Comparison of ENCODE assay signal across 26 cellular contexts in genomic region chr17:41844971-41845370, GRCh38. TPM values are rescaled to one million over a fixed set of nuclear protein-coding genes. Genes with fewer than 3 reads are reported as not detected.
A peak's percentile ranks its signal among the peaks of the same experiment; 100 is the strongest.
DNase-seq lines count a peak whose midpoint lies in the region; ATAC-seq and TF ChIP-seq lines count a peak whose summit lies in the region.
"Had no signal": no experiment of that assay in that cellular context is flagged by ENCODE, and none has a peak within 500 bp of the region (broad histone marks: within the 10 kb centered on the region; RNA-seq: fewer than 3 reads in every experiment).

No MANE protein-coding gene starts in this region.

- POLR2A ChIA-PET in PC-3 (lab: Charles Lee; ENCODE audit: unreplicated experiment) = no interaction called here
- POLR2A ChIA-PET in WTC11 (lab: Charles Lee) = no interaction called here

- no peak for TF ChIP-seq CTCF in PC-3 (conservative IDR thresholded peaks at IDR 0.05; ENCODE audit: low read depth, low read length)
- no peak for TF ChIP-seq CTCF in WTC11 (IDR thresholded peaks at IDR 0.05)
- TF ChIP-seq CTCF in adrenal gland (IDR thresholded peaks at IDR 0.05) = no peak

- 91 to 95% (median 93%) methylated on average over 6 of the region's 6 CpGs for WGBS in adrenal gland, 4 donors

- 0 out of 2 replicates have a peak overlapping the region, but pooled peaks have one; percentile 4 for H3K27ac Mint-ChIP-seq in WTC11
- H3K27ac Mint-ChIP-seq: HFFc6 had no signal

- no peak for TF ChIP-seq POLR2A in adrenal gland (IDR thresholded peaks at IDR 0.05)

- H3K36me3 Mint-ChIP-seq in WTC11 = no peaks in the 10 kb centered on the region

- no TSS peak for BruUV-seq in PC-3 (replicated peaks; lab: Mats Ljungman, UMichigan)

- H2AFZ ChIP-seq in PC-3 (ENCODE audit: low read length) = no peak overlapping the region

- CTCF ChIA-PET in PC-3 (lab: Charles Lee) = no interaction called here
- CTCF ChIA-PET in WTC11 (lab: Charles Lee) = no interaction called here

- no peaks in the 10 kb centered on the region for H3F3A ChIP-seq in PC-3 (ENCODE audit: low read length, unreplicated experiment)

- no peaks in the 10 kb centered on the region for H3K36me3 ChIP-seq in PC-3 (ENCODE audit: low read depth, low read length)
- no peaks in the 10 kb centered on the region for H3K36me3 ChIP-seq in adrenal gland (replicated peaks in 1 of 2)

- no peak overlapping the region for H3K4me3 ChIP-seq in PC-3 (ENCODE audit: low read length)
- H3K4me3 ChIP-seq in adrenal gland = no peak overlapping the region
- H3K4me3 ChIP-seq: K562 had no signal

- H3K4me3 Mint-ChIP-seq in WTC11 = no peak overlapping the region
- H3K4me3 Mint-ChIP-seq: HFFc6 had no signal

- H3K9me3 Mint-ChIP-seq in WTC11 = no peaks in the 10 kb centered on the region
- H3K9me3 Mint-ChIP-seq: CD4-positive, CD25-positive, alpha-beta regulatory T cell; HFFc6 had no signal

- no peaks in the 10 kb centered on the region for H4K20me1 ChIP-seq in PC-3 (ENCODE audit: low read length)

- no peak overlapping the region for H3K27ac ChIP-seq in PC-3 (ENCODE audit: low read length)
- no peak overlapping the region for H3K27ac ChIP-seq in adrenal gland

- H3K4me1 ChIP-seq in PC-3 (ENCODE audit: insufficient read depth, low read length) (no peaks in the 10 kb centered on the region), adrenal gland (replicated peaks in 1 of 2) (no peaks in the 10 kb centered on the region)

- peaks cover 18% of the 10 kb centered on the region for H3K79me2 ChIP-seq in PC-3 (ENCODE audit: low read length)

- intact Hi-C loops in PC-3 (cut with micrococcal nuclease) (no loop called here), sciatic nerve (cut with DNase I) (no loop called here), adrenal gland (cut with DNase I) (no loop called here)

- H3K4me2 ChIP-seq in PC-3 (ENCODE audit: low read length) = no peak overlapping the region

- no peaks in the 10 kb centered on the region for H3K27me3 Mint-ChIP-seq in WTC11 (ENCODE audit: low read depth)
- H3K27me3 Mint-ChIP-seq: CD4-positive, CD25-positive, alpha-beta regulatory T cell had no signal

- no peaks in the 10 kb centered on the region for H3K9me2 ChIP-seq in PC-3 (replicated peaks; ENCODE audit: low read length)

- peak; percentile 91 for DNase-seq in ELR (ENCODE audit: low read depth)
- DNase-seq in PC-3 = peak; percentile 30
- no peak for DNase-seq in WTC11 (ENCODE audit: low spot score)
- peak; percentile 25 for DNase-seq in sciatic nerve (ENCODE audit: low spot score)
- no peak for DNase-seq in adrenal gland
- DNase-seq: CD4-positive, CD25-positive, alpha-beta regulatory T cell; DMS 273 treated with DMSO at 0.1 percent for 48 hours; DMS79 treated with DMSO at 0.1 percent for 48 hours; GDM1; H7; HFFc6; MM.1S; NCI-H1048; NCI-H1417 treated with DMSO at 0.1 percent for 48 hours; NCI-H187; NCI-H2227 treated with DMSO at 0.1 percent for 48 hours; NCI-H510A treated with DMSO at 0.1 percent for 48 hours; NCI-H748 treated with DMSO at 0.1 percent for 48 hours; Right ventricle myocardium superior had no signal

- peaks cover 2% of the 10 kb centered on the region; the same call in 1 of the 2 replicates for H3K4me1 Mint-ChIP-seq in WTC11

- H3K27me3 ChIP-seq in PC-3 (ENCODE audit: low read length) = no peaks in the 10 kb centered on the region
- H3K27me3 ChIP-seq in adrenal gland = no peaks in the 10 kb centered on the region

- no peak overlapping the region for H3K9ac ChIP-seq in PC-3 (ENCODE audit: low read length)

- H3K9me3 ChIP-seq in PC-3 (ENCODE audit: low read length) (no peaks in the 10 kb centered on the region), adrenal gland (replicated peaks in 1 of 3) (no peaks in the 10 kb centered on the region)

- ATAC-seq in PC-3 (no peak), WTC11 (no peak), sciatic nerve (no peak), GM19035 (IDR thresholded peaks at IDR 0.05; ENCODE audit: unreplicated experiment) (no peak), GM18502 (IDR thresholded peaks at IDR 0.05; ENCODE audit: poor library complexity, unreplicated experiment) (no peak)
- ATAC-seq: K562, Panc1 had no signal

TF ChIP-seq in WTC11, 78 proteins besides CTCF, POLR2A, EP300 and RAD21:
- TF ChIP-seq NFE2L1 (CRISPR knock-in tag; IDR thresholded peaks at IDR 0.05) (no peak), MLX (CRISPR knock-in tag; IDR thresholded peaks at IDR 0.05) (no peak), USF2 (CRISPR knock-in tag; IDR thresholded peaks at IDR 0.05) (no peak), NFATC4 (CRISPR knock-in tag; IDR thresholded peaks at IDR 0.05) (no peak), AFF4 (CRISPR knock-in tag; IDR thresholded peaks at IDR 0.05; ENCODE audit: borderline replicate concordance) (no peak)

RNA-seq across cellular contexts. Expression of gene KLHL10, which starts 7.3 kb away (rescaled TPM):
- total RNA-seq in PC-3 (2014; rRNA removed) = not detected in 2 replicates
- 0.14 to 0.35 TPM (median 0.14 TPM) in 3 replicates for total RNA-seq in WTC11 (2021)
- not detected for total RNA-seq in sciatic nerve
- under 1 TPM in 1 of 8 donors, not detected in 7; 0.29 TPM for total RNA-seq in adrenal gland
- polyA plus RNA-seq in adrenal gland = under 1 TPM in 2 of 3 donors, not detected in 1; 0.10 to 0.24 TPM
- total RNA-seq: CD4-positive, CD25-positive, alpha-beta regulatory T cell; HFFc6; K562; LHCN-M2; Right ventricle myocardium superior; SK-MEL-5; T-helper 1 cell treated with Interleukin-12 subunit alpha and Interleukin-12 subunit beta and Interleukin-4 antibody, amounts not matched to agents 30 ng/mL and 1 ng/mL, for 36 hours had no signal

RNA-seq across cellular contexts. Expression of gene NT5C3B, which starts 8.9 kb away (rescaled TPM):
- total RNA-seq in PC-3 (2014; rRNA removed) (78.8 and 79.2 TPM in 2 replicates), WTC11 (2021) (58.1 to 62.9 TPM (median 59.4 TPM) in 3 replicates), sciatic nerve (34.6 TPM), adrenal gland (10 to 100 TPM; 36.2 to 62.9 (median 47.0) TPM)
- polyA plus RNA-seq in adrenal gland = 100 to 1,000 TPM in 1 of 3 donors, 10 to 100 TPM in 2; 51.4 to 121 (median 98.8) TPM

RNA-seq across cellular contexts. Expression of gene KLHL11, which starts 20.3 kb away (rescaled TPM):
- total RNA-seq in PC-3 (2014; rRNA removed) = 16.5 and 19.9 TPM in 2 replicates
- total RNA-seq in WTC11 (2021) = 13.4 to 15.0 TPM (median 14.7 TPM) in 3 replicates
- total RNA-seq in sciatic nerve = 16.0 TPM
- 10 to 100 TPM; 14.7 to 42.9 (median 23.6) TPM for total RNA-seq in adrenal gland
- 1 to 10 TPM in 1 of 3 donors, under 1 TPM in 2; 0.17 to 3.2 (median 0.97) TPM for polyA plus RNA-seq in adrenal gland

RNA-seq across cellular contexts. Expression of gene FKBP10, which starts 32.2 kb away (rescaled TPM):
- 63.4 and 69.8 TPM in 2 replicates for total RNA-seq in PC-3 (2014; rRNA removed)
- total RNA-seq in WTC11 (2021) = 227 to 243 TPM (median 232 TPM) in 3 replicates
- 73.3 TPM for total RNA-seq in sciatic nerve
- 100 to 1,000 TPM in 3 of 8 donors, 10 to 100 TPM in 5; 62.3 to 131 (median 85.1) TPM for total RNA-seq in adrenal gland
- polyA plus RNA-seq in adrenal gland = 100 to 1,000 TPM in 2 of 3 donors, 10 to 100 TPM in 1; 28.4 to 244 (median 157) TPM
- total RNA-seq: CD4-positive, CD25-positive, alpha-beta regulatory T cell had no signal

RNA-seq across cellular contexts. Expression of gene P3H4, which starts 33.2 kb away (rescaled TPM):
- 29.6 and 35.1 TPM in 2 replicates for total RNA-seq in PC-3 (2014; rRNA removed)
- total RNA-seq in WTC11 (2021) = 32.1 to 34.6 TPM (median 33.5 TPM) in 3 replicates
- 12.8 TPM for total RNA-seq in sciatic nerve
- total RNA-seq in adrenal gland = 10 to 100 TPM; 22.7 to 67.2 (median 33.9) TPM
- 10 to 100 TPM; 12.8 to 19.1 (median 14.1) TPM for polyA plus RNA-seq in adrenal gland

Comparison
In these comparisons a context has a peak if more than half of its experiments do, and no peak if none do; other contexts are left out.
1. DNase-seq: peak in ELR (single experiment), PC-3 (single experiment) and sciatic nerve (single experiment); none in WTC11 (single experiment) and adrenal gland (0 of 7).